ENCODE assay signal across 10 cellular contexts in genomic region chr1:25028910-25029599, GRCh38.
A peak's percentile ranks its signal among the peaks of the same experiment; 100 is the strongest.
DNase-seq lines count a peak whose midpoint lies in the region; ATAC-seq and TF ChIP-seq lines count a peak whose summit lies in the region.
"Had no signal": no experiment of that assay in that cellular context is flagged by ENCODE, and none has a peak within 500 bp of the region (broad histone marks: within the 10 kb centered on the region; RNA-seq: fewer than 3 reads in every experiment).

No MANE protein-coding gene starts in this region.

- CTCF ChIA-PET in activated CD4-positive, alpha-beta T cell treated with anti-CD3 and anti-CD28 coated beads, Interleukin-2, amount 10 ng/mL, durations not matched to agents 7 days and 5 days (lab: Charles Lee): interaction anchor here (0.6 to 2.5 kb wide), 7 partner anchors 8 to 593 kb away, joined by 3 to 7 read pairs (median 3); no protein-coding TSS in a partner anchor

- TF ChIP-seq CTCF in NB4 (IDR thresholded peaks at IDR 0.05; ENCODE audit: low read depth, low read length): no peak

- no peak overlapping the region for H3K4me3 ChIP-seq in NB4 (ENCODE audit: low read depth, low read length)
- no peak overlapping the region for H3K4me3 ChIP-seq in MG63

- ATAC-seq in stimulated activated naive B cell treated with anti-CD40 and anti-IgM and Interleukin-4, amounts not matched to agents 10 μg/mL and 1 μg/mL and 100 μg/mL, for 72 hours (replicated peaks): no peak
- no peak for ATAC-seq in GM19035 (IDR thresholded peaks at IDR 0.05; ENCODE audit: unreplicated experiment)

- TF ChIP-seq POLR2A in NB4 (IDR thresholded peaks at IDR 0.05; ENCODE audit: extremely low read depth, insufficient read length): no peak

- peak overlapping the region; percentile 36 for H3K4me3 Mint-ChIP-seq in activated CD4-positive, alpha-beta T cell treated with anti-CD3 and anti-CD28 coated beads, Interleukin-2, amount 10 ng/mL, durations not matched to agents 7 days and 5 days
- H3K4me3 Mint-ChIP-seq in stimulated activated naive B cell treated with anti-CD40 and anti-IgM and Interleukin-4, amounts not matched to agents 10 μg/mL and 1 μg/mL and 100 μg/mL, for 72 hours: peak overlapping the region; percentile 55 to 65

- POLR2A ChIA-PET in activated CD4-positive, alpha-beta T cell treated with anti-CD3 and anti-CD28 coated beads, Interleukin-2, amount 10 ng/mL, durations not matched to agents 7 days and 5 days (lab: Charles Lee): interaction anchor here (0.7 to 1.0 kb wide), 2 partner anchors 66 to 203 kb away, joined by 3 read pairs; partner anchors contain the start of gene SYF2

- no peaks in the 10 kb centered on the region for H3K9me3 Mint-ChIP-seq in activated CD4-positive, alpha-beta T cell treated with anti-CD3 and anti-CD28 coated beads, Interleukin-2, amount 10 ng/mL, durations not matched to agents 7 days and 5 days
- H3K9me3 Mint-ChIP-seq in stimulated activated naive B cell treated with anti-CD40 and anti-IgM and Interleukin-4, amounts not matched to agents 10 μg/mL and 1 μg/mL and 100 μg/mL, for 72 hours: no peaks in the 10 kb centered on the region

- no peaks in the 10 kb centered on the region for H3K9me3 ChIP-seq in MG63

- H3K27me3 ChIP-seq in MG63: no peaks in the 10 kb centered on the region

- H3K27me3 Mint-ChIP-seq in activated CD4-positive, alpha-beta T cell treated with anti-CD3 and anti-CD28 coated beads, Interleukin-2, amount 10 ng/mL, durations not matched to agents 7 days and 5 days: no peaks in the 10 kb centered on the region
- no peaks in the 10 kb centered on the region for H3K27me3 Mint-ChIP-seq in stimulated activated naive B cell treated with anti-CD40 and anti-IgM and Interleukin-4, amounts not matched to agents 10 μg/mL and 1 μg/mL and 100 μg/mL, for 72 hours

- DNase-seq in activated CD4-positive, alpha-beta T cell treated with anti-CD3 and anti-CD28 coated beads, Interleukin-2, amount 10 ng/mL, durations not matched to agents 7 days and 5 days: peak; percentile 53
- DNase-seq in activated CD4-positive, alpha-beta T cell treated with anti-CD3 and anti-CD28 coated beads for 4 hours: no peak
- DNase-seq in NB4 (ENCODE audit: low read depth) (peak; percentile 71), MG63 (no peak), NCI-H2196 treated with DMSO at 0.1 percent for 48 hours (lab: John Stamatoyannopoulos, UW; ENCODE audit: unreplicated experiment) (no peak)
- peak; percentile 77 to 78 for DNase-seq in activated T-cell treated with anti-CD3 and anti-CD28 coated beads, Interleukin-2, amount 50 U/mL, for 48 hours
- no peak for DNase-seq in stimulated activated naive B cell treated with anti-CD40 and anti-IgM and Interleukin-4, amounts not matched to agents 10 μg/mL and 1 μg/mL and 100 μg/mL, for 72 hours
- DNase-seq: caudate nucleus, RPMI8226 had no signal

- no peaks in the 10 kb centered on the region for H3K36me3 ChIP-seq in MG63

- peaks cover 98% of the 10 kb centered on the region for H3K4me1 Mint-ChIP-seq in activated CD4-positive, alpha-beta T cell treated with anti-CD3 and anti-CD28 coated beads, Interleukin-2, amount 10 ng/mL, durations not matched to agents 7 days and 5 days
- peaks cover 0 to 82% of the 10 kb centered on the region in 2 donors for H3K4me1 Mint-ChIP-seq in stimulated activated naive B cell treated with anti-CD40 and anti-IgM and Interleukin-4, amounts not matched to agents 10 μg/mL and 1 μg/mL and 100 μg/mL, for 72 hours

- H3K27ac Mint-ChIP-seq in activated CD4-positive, alpha-beta T cell treated with anti-CD3 and anti-CD28 coated beads, Interleukin-2, amount 10 ng/mL, durations not matched to agents 7 days and 5 days: peak overlapping the region; percentile 86
- peak overlapping the region; percentile 92 for H3K27ac Mint-ChIP-seq in stimulated activated naive B cell treated with anti-CD40 and anti-IgM and Interleukin-4, amounts not matched to agents 10 μg/mL and 1 μg/mL and 100 μg/mL, for 72 hours

- H3K36me3 Mint-ChIP-seq in activated CD4-positive, alpha-beta T cell treated with anti-CD3 and anti-CD28 coated beads, Interleukin-2, amount 10 ng/mL, durations not matched to agents 7 days and 5 days (ENCODE audit: low read depth): peaks cover 1% of the 10 kb centered on the region
- peaks cover 2 to 5% of the 10 kb centered on the region in 2 donors for H3K36me3 Mint-ChIP-seq in stimulated activated naive B cell treated with anti-CD40 and anti-IgM and Interleukin-4, amounts not matched to agents 10 μg/mL and 1 μg/mL and 100 μg/mL, for 72 hours

Comparison
In these comparisons a context has a peak if more than half of its experiments do, and no peak if none do; other contexts are left out.
1. DNase-seq: peak in activated CD4-positive, alpha-beta T cell treated with anti-CD3 and anti-CD28 coated beads, Interleukin-2, amount 10 ng/mL, durations not matched to agents 7 days and 5 days (single experiment), NB4 (single experiment) and activated T-cell treated with anti-CD3 and anti-CD28 coated beads, Interleukin-2, amount 50 U/mL, for 48 hours (2 of 2); none in activated CD4-positive, alpha-beta T cell treated with anti-CD3 and anti-CD28 coated beads for 4 hours (0 of 2), stimulated activated naive B cell treated with anti-CD40 and anti-IgM and Interleukin-4, amounts not matched to agents 10 μg/mL and 1 μg/mL and 100 μg/mL, for 72 hours (single experiment), MG63 (single experiment) and NCI-H2196 treated with DMSO at 0.1 percent for 48 hours (single experiment).